1 cellular context compared by ENCODE assay signal in the genomic region with DNA sequence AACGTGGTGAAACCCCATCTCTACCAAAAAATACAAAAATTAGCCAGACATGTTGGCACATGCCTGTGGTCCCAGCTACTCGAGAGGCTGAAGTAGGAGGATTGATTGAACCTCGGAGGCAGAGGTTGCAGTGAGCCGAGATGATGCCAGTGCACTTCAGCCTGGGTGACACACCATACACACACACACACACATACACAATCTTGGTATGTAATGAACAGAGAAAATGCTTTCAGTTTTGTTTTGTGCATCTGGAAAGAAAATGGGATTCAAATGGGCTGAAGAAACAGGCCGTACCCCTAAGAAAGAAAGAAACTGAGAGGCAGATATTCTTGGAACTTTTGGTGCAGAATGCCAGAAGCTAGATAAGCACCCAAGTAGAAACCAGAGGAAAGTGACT.
TF ChIP-seq lines count a peak whose summit lies in the region.

No MANE protein-coding gene starts in this region.

TF ChIP-seq in H1, 55 proteins besides CTCF, POLR2A, EP300 and RAD21 (continued from another document):
- no peak for TF ChIP-seq KDM1A (IDR thresholded peaks at IDR 0.05; ENCODE audit: borderline replicate concordance, low read length)
- TF ChIP-seq, protein P1, sequence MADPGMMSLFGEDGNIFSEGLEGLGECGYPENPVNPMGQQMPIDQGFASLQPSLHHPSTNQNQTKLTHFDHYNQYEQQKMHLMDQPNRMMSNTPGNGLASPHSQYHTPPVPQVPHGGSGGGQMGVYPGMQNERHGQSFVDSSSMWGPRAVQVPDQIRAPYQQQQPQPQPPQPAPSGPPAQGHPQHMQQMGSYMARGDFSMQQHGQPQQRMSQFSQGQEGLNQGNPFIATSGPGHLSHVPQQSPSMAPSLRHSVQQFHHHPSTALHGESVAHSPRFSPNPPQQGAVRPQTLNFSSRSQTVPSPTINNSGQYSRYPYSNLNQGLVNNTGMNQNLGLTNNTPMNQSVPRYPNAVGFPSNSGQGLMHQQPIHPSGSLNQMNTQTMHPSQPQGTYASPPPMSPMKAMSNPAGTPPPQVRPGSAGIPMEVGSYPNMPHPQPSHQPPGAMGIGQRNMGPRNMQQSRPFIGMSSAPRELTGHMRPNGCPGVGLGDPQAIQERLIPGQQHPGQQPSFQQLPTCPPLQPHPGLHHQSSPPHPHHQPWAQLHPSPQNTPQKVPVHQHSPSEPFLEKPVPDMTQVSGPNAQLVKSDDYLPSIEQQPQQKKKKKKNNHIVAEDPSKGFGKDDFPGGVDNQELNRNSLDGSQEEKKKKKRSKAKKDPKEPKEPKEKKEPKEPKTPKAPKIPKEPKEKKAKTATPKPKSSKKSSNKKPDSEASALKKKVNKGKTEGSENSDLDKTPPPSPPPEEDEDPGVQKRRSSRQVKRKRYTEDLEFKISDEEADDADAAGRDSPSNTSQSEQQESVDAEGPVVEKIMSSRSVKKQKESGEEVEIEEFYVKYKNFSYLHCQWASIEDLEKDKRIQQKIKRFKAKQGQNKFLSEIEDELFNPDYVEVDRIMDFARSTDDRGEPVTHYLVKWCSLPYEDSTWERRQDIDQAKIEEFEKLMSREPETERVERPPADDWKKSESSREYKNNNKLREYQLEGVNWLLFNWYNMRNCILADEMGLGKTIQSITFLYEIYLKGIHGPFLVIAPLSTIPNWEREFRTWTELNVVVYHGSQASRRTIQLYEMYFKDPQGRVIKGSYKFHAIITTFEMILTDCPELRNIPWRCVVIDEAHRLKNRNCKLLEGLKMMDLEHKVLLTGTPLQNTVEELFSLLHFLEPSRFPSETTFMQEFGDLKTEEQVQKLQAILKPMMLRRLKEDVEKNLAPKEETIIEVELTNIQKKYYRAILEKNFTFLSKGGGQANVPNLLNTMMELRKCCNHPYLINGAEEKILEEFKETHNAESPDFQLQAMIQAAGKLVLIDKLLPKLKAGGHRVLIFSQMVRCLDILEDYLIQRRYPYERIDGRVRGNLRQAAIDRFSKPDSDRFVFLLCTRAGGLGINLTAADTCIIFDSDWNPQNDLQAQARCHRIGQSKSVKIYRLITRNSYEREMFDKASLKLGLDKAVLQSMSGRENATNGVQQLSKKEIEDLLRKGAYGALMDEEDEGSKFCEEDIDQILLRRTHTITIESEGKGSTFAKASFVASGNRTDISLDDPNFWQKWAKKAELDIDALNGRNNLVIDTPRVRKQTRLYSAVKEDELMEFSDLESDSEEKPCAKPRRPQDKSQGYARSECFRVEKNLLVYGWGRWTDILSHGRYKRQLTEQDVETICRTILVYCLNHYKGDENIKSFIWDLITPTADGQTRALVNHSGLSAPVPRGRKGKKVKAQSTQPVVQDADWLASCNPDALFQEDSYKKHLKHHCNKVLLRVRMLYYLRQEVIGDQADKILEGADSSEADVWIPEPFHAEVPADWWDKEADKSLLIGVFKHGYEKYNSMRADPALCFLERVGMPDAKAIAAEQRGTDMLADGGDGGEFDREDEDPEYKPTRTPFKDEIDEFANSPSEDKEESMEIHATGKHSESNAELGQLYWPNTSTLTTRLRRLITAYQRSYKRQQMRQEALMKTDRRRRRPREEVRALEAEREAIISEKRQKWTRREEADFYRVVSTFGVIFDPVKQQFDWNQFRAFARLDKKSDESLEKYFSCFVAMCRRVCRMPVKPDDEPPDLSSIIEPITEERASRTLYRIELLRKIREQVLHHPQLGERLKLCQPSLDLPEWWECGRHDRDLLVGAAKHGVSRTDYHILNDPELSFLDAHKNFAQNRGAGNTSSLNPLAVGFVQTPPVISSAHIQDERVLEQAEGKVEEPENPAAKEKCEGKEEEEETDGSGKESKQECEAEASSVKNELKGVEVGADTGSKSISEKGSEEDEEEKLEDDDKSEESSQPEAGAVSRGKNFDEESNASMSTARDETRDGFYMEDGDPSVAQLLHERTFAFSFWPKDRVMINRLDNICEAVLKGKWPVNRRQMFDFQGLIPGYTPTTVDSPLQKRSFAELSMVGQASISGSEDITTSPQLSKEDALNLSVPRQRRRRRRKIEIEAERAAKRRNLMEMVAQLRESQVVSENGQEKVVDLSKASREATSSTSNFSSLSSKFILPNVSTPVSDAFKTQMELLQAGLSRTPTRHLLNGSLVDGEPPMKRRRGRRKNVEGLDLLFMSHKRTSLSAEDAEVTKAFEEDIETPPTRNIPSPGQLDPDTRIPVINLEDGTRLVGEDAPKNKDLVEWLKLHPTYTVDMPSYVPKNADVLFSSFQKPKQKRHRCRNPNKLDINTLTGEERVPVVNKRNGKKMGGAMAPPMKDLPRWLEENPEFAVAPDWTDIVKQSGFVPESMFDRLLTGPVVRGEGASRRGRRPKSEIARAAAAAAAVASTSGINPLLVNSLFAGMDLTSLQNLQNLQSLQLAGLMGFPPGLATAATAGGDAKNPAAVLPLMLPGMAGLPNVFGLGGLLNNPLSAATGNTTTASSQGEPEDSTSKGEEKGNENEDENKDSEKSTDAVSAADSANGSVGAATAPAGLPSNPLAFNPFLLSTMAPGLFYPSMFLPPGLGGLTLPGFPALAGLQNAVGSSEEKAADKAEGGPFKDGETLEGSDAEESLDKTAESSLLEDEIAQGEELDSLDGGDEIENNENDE (IDR thresholded peaks at IDR 0.05; ENCODE audit: insufficient replicate concordance, low read length) = no peak
